Comparison of ENCODE assay signal across 22 cellular contexts in genomic region chr3:42734263-42734860, GRCh38. TPM values are rescaled to one million over a fixed set of nuclear protein-coding genes. Genes with fewer than 3 reads are reported as not detected.
"Had no signal": no experiment of that assay in that cellular context is flagged by ENCODE, and none has a peak within 500 bp of the region (broad histone marks: within the 10 kb centered on the region; RNA-seq: fewer than 3 reads in every experiment).

No MANE protein-coding gene starts in this region.

- H3K36me3 ChIP-seq: cardiac muscle cell, esophagus squamous epithelium, neural progenitor cell, ovary, stomach, tibial artery, vagina had no signal

- H3K4me1 Mint-ChIP-seq: activated CD4-positive, alpha-beta T cell treated with anti-CD3 and anti-CD28 coated beads, Interleukin-2, amount 10 ng/mL, durations not matched to agents 7 days and 5 days; activated T-helper 17 cell treated with anti-CD3 and anti-CD28 coated beads, Interleukin-2, amount 50 U/mL, for 72 hours had no signal

- H3K27me3 Mint-ChIP-seq: activated T-helper 17 cell treated with anti-CD3 and anti-CD28 coated beads, Interleukin-2, amount 50 U/mL, for 72 hours had no signal

- H3K36me3 Mint-ChIP-seq: naive B cell, neural progenitor cell had no signal

- H3K27ac ChIP-seq: cardiac muscle cell, esophagus squamous epithelium, hepatocyte, neural progenitor cell, ovary, stomach, tibial artery, vagina had no signal

- H3K27ac Mint-ChIP-seq: activated CD4-positive, alpha-beta T cell treated with anti-CD3 and anti-CD28 coated beads, Interleukin-2, amount 10 ng/mL, durations not matched to agents 7 days and 5 days; activated T-helper 17 cell treated with anti-CD3 and anti-CD28 coated beads, Interleukin-2, amount 50 U/mL, for 72 hours; neural progenitor cell; T-helper 2 cell treated with Interferon-gamma antibody and Interleukin-4, amounts not matched to agents 5 μg/mL and 100 μg/mL, for 36 hours had no signal

- DNase-seq: activated CD4-positive, alpha-beta T cell treated with anti-CD3 and anti-CD28 coated beads, Interleukin-2, amount 10 ng/mL, durations not matched to agents 7 days and 5 days; activated naive CD4-positive, alpha-beta T cell treated with anti-CD3 and anti-CD28 coated beads, Interleukin-2, amount 50 U/mL, for 16 hours; effector CD4-positive, alpha-beta T cell; esophagus squamous epithelium; naive B cell; stimulated activated CD4-positive, alpha-beta T cell treated with anti-CD3 and anti-CD28 coated beads, Interleukin-12 subunit alpha, Interleukin-12 subunit beta, amount 100 ng/mL, for 4 hours; stimulated activated CD4-positive, alpha-beta T cell treated with anti-CD3 and anti-CD28 coated beads, Interleukin-2, amount 100 ng/mL, for 24 hours; stomach; tibial artery had no signal

- ATAC-seq: activated T-helper 17 cell treated with anti-CD3 and anti-CD28 coated beads, Interleukin-2, amount 50 U/mL, for 72 hours had no signal

- H3K4me3 Mint-ChIP-seq: activated CD4-positive, alpha-beta T cell treated with anti-CD3 and anti-CD28 coated beads, Interleukin-2, amount 10 ng/mL, durations not matched to agents 7 days and 5 days; activated T-helper 17 cell treated with anti-CD3 and anti-CD28 coated beads, Interleukin-2, amount 50 U/mL, for 72 hours; naive B cell; neural progenitor cell; T-helper 2 cell treated with Interferon-gamma antibody and Interleukin-4, amounts not matched to agents 5 μg/mL and 100 μg/mL, for 36 hours had no signal

- H3K9me3 Mint-ChIP-seq: activated CD4-positive, alpha-beta T cell treated with anti-CD3 and anti-CD28 coated beads, Interleukin-2, amount 10 ng/mL, durations not matched to agents 7 days and 5 days; activated T-helper 17 cell treated with anti-CD3 and anti-CD28 coated beads, Interleukin-2, amount 50 U/mL, for 72 hours; T-helper 2 cell treated with Interferon-gamma antibody and Interleukin-4, amounts not matched to agents 5 μg/mL and 100 μg/mL, for 36 hours had no signal

- H3K4me1 ChIP-seq: stomach, vagina had no signal

- H3K4me3 ChIP-seq: cardiac muscle cell, esophagus squamous epithelium, hepatocyte, lung, neural progenitor cell, ovary, stomach, tibial artery, vagina had no signal

- H3K9me3 ChIP-seq: esophagus squamous epithelium, ovary, stomach, tibial artery, vagina had no signal

- H3K27me3 ChIP-seq: cardiac muscle cell, esophagus squamous epithelium, hepatocyte, neural progenitor cell, ovary, stomach, tibial artery, vagina had no signal

RNA-seq across cellular contexts. Expression of gene HHATL, which starts 31.8 kb away (rescaled TPM):
- total RNA-seq: activated CD4-positive, alpha-beta T cell treated with anti-CD3 and anti-CD28 coated beads, Interleukin-2, amount 10 ng/mL, durations not matched to agents 7 days and 5 days; activated T-helper 17 cell treated with anti-CD3 and anti-CD28 coated beads, Interleukin-2, amount 50 U/mL, for 72 hours; esophagus squamous epithelium; fibroblast of villous mesenchyme; glomerular endothelial cell; hepatocyte; kidney epithelial cell; mononuclear cell; pulmonary artery endothelial cell; stomach; vagina had no signal
- polyA plus RNA-seq: hepatocyte had no signal

RNA-seq across cellular contexts. Expression of gene CCDC13, which starts 38.7 kb away (rescaled TPM):
- polyA plus RNA-seq: hepatocyte had no signal

RNA-seq across cellular contexts. Expression of gene KLHL40, which starts 49.0 kb away (rescaled TPM):
- total RNA-seq: activated CD4-positive, alpha-beta T cell treated with anti-CD3 and anti-CD28 coated beads, Interleukin-2, amount 10 ng/mL, durations not matched to agents 7 days and 5 days; activated T-helper 17 cell treated with anti-CD3 and anti-CD28 coated beads, Interleukin-2, amount 50 U/mL, for 72 hours; esophagus squamous epithelium; fibroblast of villous mesenchyme; glomerular endothelial cell; hepatocyte; kidney epithelial cell; lung; mononuclear cell; ovary; pulmonary artery endothelial cell; vagina had no signal
- polyA plus RNA-seq: hepatocyte, ovary had no signal
